ENCODE assay signal across 1 cellular context in the genomic region with DNA sequence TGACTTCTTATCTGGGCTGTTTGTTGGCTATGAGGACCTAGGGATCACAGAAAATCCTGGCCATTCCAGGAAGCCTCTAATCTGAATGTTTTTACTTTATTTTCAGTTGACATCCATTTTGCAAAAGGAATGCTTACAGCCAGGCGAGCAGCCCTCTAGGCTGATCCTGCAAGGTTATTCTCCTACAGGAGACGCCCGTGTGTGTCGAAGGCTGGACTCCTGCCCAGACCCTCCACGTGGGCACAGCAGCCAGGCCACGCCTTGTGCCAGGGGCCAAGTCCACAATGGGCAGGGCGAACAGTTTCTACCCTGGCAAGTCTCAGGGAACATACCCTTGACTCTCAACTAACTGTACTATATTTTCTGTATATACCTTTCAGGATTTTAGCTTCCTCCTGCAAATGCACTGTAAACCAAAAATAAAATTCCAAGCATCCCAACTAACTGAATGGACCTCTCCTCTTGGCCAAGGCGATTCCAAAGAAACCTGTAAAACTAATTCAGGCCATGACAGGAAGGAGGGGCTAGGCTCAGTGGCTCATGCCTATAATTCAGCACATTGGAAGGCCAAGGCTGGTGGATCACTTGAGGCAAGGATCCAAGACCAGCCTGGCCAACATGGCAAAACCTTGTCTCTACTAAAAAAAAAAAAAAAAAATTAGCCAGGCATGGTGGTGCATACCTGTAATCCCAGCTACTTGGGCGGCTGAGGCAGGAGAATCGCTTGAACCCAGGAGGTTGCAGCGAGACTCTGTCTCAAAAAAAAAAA.
TF ChIP-seq lines count a peak whose summit lies in the region.

No MANE protein-coding gene starts in this region.

TF ChIP-seq in endothelial cell of umbilical vein, 7 proteins besides CTCF, POLR2A, EP300 and RAD21:
- TF ChIP-seq JUN (IDR thresholded peaks at IDR 0.05; ENCODE audit: borderline replicate concordance, insufficient read depth, insufficient read length, low read depth): no peak
- TF ChIP-seq, protein P1, sequence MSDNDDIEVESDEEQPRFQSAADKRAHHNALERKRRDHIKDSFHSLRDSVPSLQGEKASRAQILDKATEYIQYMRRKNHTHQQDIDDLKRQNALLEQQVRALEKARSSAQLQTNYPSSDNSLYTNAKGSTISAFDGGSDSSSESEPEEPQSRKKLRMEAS (IDR thresholded peaks at IDR 0.05; ENCODE audit: insufficient read depth, insufficient read length): no peak
- TF ChIP-seq GATA2 (IDR thresholded peaks at IDR 0.05; ENCODE audit: insufficient read depth, insufficient read length, low read depth, low read length): no peak
- TF ChIP-seq POLR2AphosphoS5 (IDR thresholded peaks at IDR 0.05; ENCODE audit: insufficient read depth, low read depth, low read length): no peak
- no peak for TF ChIP-seq MYC (IDR thresholded peaks at IDR 0.05; ENCODE audit: low read depth, low read length)
- TF ChIP-seq EZH2 (IDR thresholded peaks at IDR 0.05; ENCODE audit: borderline replicate concordance, low read depth, low read length, severe bottlenecking): no peak
- no peak for TF ChIP-seq FOS (IDR thresholded peaks at IDR 0.05; ENCODE audit: borderline replicate concordance, insufficient read depth, low read length)
